ENCODE assay signal across 18 cellular contexts in genomic region chr2:190255668-190256067, GRCh38.
"Had no signal": no experiment of that assay in that cellular context is flagged by ENCODE, and none has a peak within 500 bp of the region (broad histone marks: within the 10 kb centered on the region; RNA-seq: fewer than 3 reads in every experiment).

No MANE protein-coding gene starts in this region.

- H3K4me3 ChIP-seq: ascending aorta, breast epithelium, esophagus squamous epithelium, lower lobe of right lung, right lobe of liver, SJSA1, upper lobe of right lung had no signal

- H3K4me3 Mint-ChIP-seq: activated CD4-positive, alpha-beta memory T cell treated with anti-CD3 and anti-CD28 coated beads, Interleukin-2, amount 10 ng/mL, durations not matched to agents 7 days and 5 days; naive thymus-derived CD8-positive, alpha-beta T cell; stimulated activated memory B cell treated with anti-CD40 and anti-IgM and Interleukin-4, amounts not matched to agents 10 μg/mL and 1 μg/mL and 100 μg/mL, for 72 hours; T-helper 1 cell treated with Interleukin-12 subunit alpha and Interleukin-12 subunit beta and Interleukin-4 antibody, amounts not matched to agents 30 μg/mL and 1 μg/mL, for 36 hours had no signal

- H3K27ac ChIP-seq: ascending aorta, breast epithelium, esophagus squamous epithelium, lower lobe of right lung, right lobe of liver, SJSA1, upper lobe of right lung had no signal

- H3K27me3 Mint-ChIP-seq: activated CD4-positive, alpha-beta memory T cell treated with anti-CD3 and anti-CD28 coated beads, Interleukin-2, amount 10 ng/mL, durations not matched to agents 7 days and 5 days; naive thymus-derived CD8-positive, alpha-beta T cell; stimulated activated memory B cell treated with anti-CD40 and anti-IgM and Interleukin-4, amounts not matched to agents 10 μg/mL and 1 μg/mL and 100 μg/mL, for 72 hours had no signal

- H3K27me3 ChIP-seq: ascending aorta, breast epithelium, esophagus squamous epithelium, right lobe of liver, SJSA1, upper lobe of right lung had no signal

- H3K9me3 ChIP-seq: ascending aorta, breast epithelium, esophagus squamous epithelium, lower lobe of right lung, right lobe of liver, SJSA1, upper lobe of right lung had no signal

- H3K4me1 ChIP-seq: ascending aorta, breast epithelium, esophagus squamous epithelium, lower lobe of right lung, right lobe of liver, SJSA1, upper lobe of right lung had no signal

- ATAC-seq: lower lobe of right lung; naive thymus-derived CD8-positive, alpha-beta T cell; right lobe of liver; stimulated activated memory B cell treated with anti-CD40 and anti-IgM and Interleukin-4, amounts not matched to agents 10 μg/mL and 1 μg/mL and 100 μg/mL, for 72 hours; upper lobe of right lung had no signal

- DNase-seq: activated CD4-positive, alpha-beta memory T cell treated with anti-CD3 and anti-CD28 coated beads, Interleukin-2, amount 10 ng/mL, durations not matched to agents 7 days and 5 days; activated naive CD4-positive, alpha-beta T cell treated with Interleukin-2 at 50 U/mL for 16 hours; cerebellar nuclear complex; effector CD4-positive, alpha-beta T cell; esophagus squamous epithelium; hippocampal formation; islet precursor cell; lower lobe of right lung; naive thymus-derived CD8-positive, alpha-beta T cell; right lobe of liver; small intestine; stimulated activated CD4-positive, alpha-beta T cell treated with anti-CD3 and anti-CD28 coated beads, Interleukin-4, amount 100 ng/mL, for 24 hours; upper lobe of right lung had no signal

- H3K27ac Mint-ChIP-seq: activated CD4-positive, alpha-beta memory T cell treated with anti-CD3 and anti-CD28 coated beads, Interleukin-2, amount 10 ng/mL, durations not matched to agents 7 days and 5 days; naive thymus-derived CD8-positive, alpha-beta T cell; stimulated activated memory B cell treated with anti-CD40 and anti-IgM and Interleukin-4, amounts not matched to agents 10 μg/mL and 1 μg/mL and 100 μg/mL, for 72 hours; T-helper 1 cell treated with Interleukin-12 subunit alpha and Interleukin-12 subunit beta and Interleukin-4 antibody, amounts not matched to agents 30 μg/mL and 1 μg/mL, for 36 hours had no signal

- H3K4me1 Mint-ChIP-seq: activated CD4-positive, alpha-beta memory T cell treated with anti-CD3 and anti-CD28 coated beads, Interleukin-2, amount 10 ng/mL, durations not matched to agents 7 days and 5 days; naive thymus-derived CD8-positive, alpha-beta T cell; stimulated activated memory B cell treated with anti-CD40 and anti-IgM and Interleukin-4, amounts not matched to agents 10 μg/mL and 1 μg/mL and 100 μg/mL, for 72 hours had no signal
